Comparison of ENCODE assay signal across 16 cellular contexts in the genomic region with DNA sequence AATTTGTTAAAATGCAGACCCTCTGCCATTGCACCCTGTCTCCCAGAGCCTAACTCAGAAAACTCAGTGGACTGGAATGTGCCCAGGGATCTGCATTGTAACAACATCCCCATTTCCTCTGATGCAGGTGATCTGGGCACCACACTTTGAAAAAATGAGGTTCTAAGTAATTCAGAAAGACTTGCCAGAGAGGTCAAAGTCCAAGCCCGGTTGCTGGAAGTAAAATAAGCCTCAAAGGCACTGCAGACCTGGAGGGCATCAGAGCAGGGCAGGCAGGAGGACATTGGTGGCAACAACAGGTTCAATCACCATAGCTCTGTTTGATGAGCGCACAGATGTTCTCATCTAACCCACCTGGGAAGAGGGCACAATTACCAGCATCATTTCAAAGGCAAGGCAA.
"Had no signal": no experiment of that assay in that cellular context is flagged by ENCODE, and none has a peak within 500 bp of the region (broad histone marks: within the 10 kb centered on the region; RNA-seq: fewer than 3 reads in every experiment).

No MANE protein-coding gene starts in this region.

- H3K4me2 ChIP-seq: hepatocyte, neural progenitor cell had no signal

- H3K27ac Mint-ChIP-seq: neural progenitor cell; stimulated activated naive B cell treated with anti-CD40 and anti-IgM and Interleukin-4, amounts not matched to agents 10 μg/mL and 1 μg/mL and 100 μg/mL, for 72 hours had no signal

- FAIRE-seq: endometrium, keratinocyte had no signal

- H3K9me3 ChIP-seq: ascending aorta, lower lobe of right lung, transverse colon had no signal

- H3K9me3 Mint-ChIP-seq: neural progenitor cell; stimulated activated naive B cell treated with anti-CD40 and anti-IgM and Interleukin-4, amounts not matched to agents 10 μg/mL and 1 μg/mL and 100 μg/mL, for 72 hours had no signal

- H2AFZ ChIP-seq: hepatocyte, neural progenitor cell had no signal

- H3K9ac ChIP-seq: neural progenitor cell had no signal

- H3K27ac ChIP-seq: dorsolateral prefrontal cortex, hepatocyte, lower lobe of right lung, neural progenitor cell had no signal

- ATAC-seq: esophagus mucosa; lower lobe of right lung; stimulated activated naive B cell treated with anti-CD40 and anti-IgM and Interleukin-4, amounts not matched to agents 10 μg/mL and 1 μg/mL and 100 μg/mL, for 72 hours had no signal

- H3K36me3 Mint-ChIP-seq: neural progenitor cell; stimulated activated naive B cell treated with anti-CD40 and anti-IgM and Interleukin-4, amounts not matched to agents 10 μg/mL and 1 μg/mL and 100 μg/mL, for 72 hours had no signal

- H3K36me3 ChIP-seq: ascending aorta, lower lobe of right lung, neural progenitor cell, transverse colon had no signal

- H3K79me2 ChIP-seq: hepatocyte had no signal

- DNase-seq: activated CD4-positive, alpha-beta T cell treated with anti-CD3 and anti-CD28 coated beads, Interleukin-2, amount 50 U/mL, for 4 hours; activated CD4-positive, CD25-positive, alpha-beta regulatory T cell treated with anti-CD3 and anti-CD28 coated beads, Interleukin-2, amount 50 U/mL, for 72 hours; activated naive CD4-positive, alpha-beta T cell treated with Interleukin-2 at 50 U/mL for 16 hours; activated T-cell treated with anti-CD3 and anti-CD28 coated beads for 4 hours; dorsolateral prefrontal cortex; lower lobe of right lung; stimulated activated CD4-positive, alpha-beta T cell treated with anti-CD3 and anti-CD28 coated beads, Interleukin-15, amount 100 ng/mL, for 24 hours; stimulated activated CD4-positive, alpha-beta T cell treated with anti-CD3 and anti-CD28 coated beads, Interleukin-4, amount 100 ng/mL, for 1 hour; stimulated activated naive B cell treated with anti-CD40 and anti-IgM and Interleukin-4, amounts not matched to agents 10 μg/mL and 1 μg/mL and 100 μg/mL, for 72 hours; transverse colon had no signal

- H3K4me3 Mint-ChIP-seq: neural progenitor cell; stimulated activated naive B cell treated with anti-CD40 and anti-IgM and Interleukin-4, amounts not matched to agents 10 μg/mL and 1 μg/mL and 100 μg/mL, for 72 hours had no signal

- H3K27me3 ChIP-seq: ascending aorta, dorsolateral prefrontal cortex, hepatocyte, neural progenitor cell, transverse colon had no signal

- H3K4me3 ChIP-seq: ascending aorta, dorsolateral prefrontal cortex, hepatocyte, lower lobe of right lung, neural progenitor cell, transverse colon had no signal
